ENCODE assay signal across 1 cellular context in genomic region chr10:93123766-93124165, GRCh38.
TF ChIP-seq lines count a peak whose summit lies in the region.

No MANE protein-coding gene starts in this region.

TF ChIP-seq in GM12878, 131 proteins besides CTCF, POLR2A, EP300 and RAD21 (continued from another document):
- no peak for TF ChIP-seq PRDM15 (CRISPR knock-in tag; IDR thresholded peaks at IDR 0.05)
TF ChIP-seq in GM12878: peak in this region for 0.
